Comparison of ENCODE assay signal across 16 cellular contexts in genomic region chr11:83671295-83671694, GRCh38.
DNase-seq lines count a peak whose midpoint lies in the region; ATAC-seq, FAIRE-seq and TF ChIP-seq lines count a peak whose summit lies in the region.
"Had no signal": no experiment of that assay in that cellular context is flagged by ENCODE, and none has a peak within 500 bp of the region (broad histone marks: within the 10 kb centered on the region; RNA-seq: fewer than 3 reads in every experiment).

No MANE protein-coding gene starts in this region.

- H3K9me1 ChIP-seq in IMR-90 (ENCODE audit: insufficient read depth, low read length) = no peaks in the 10 kb centered on the region

- no peak overlapping the region for H3K27ac Mint-ChIP-seq in Calu3 (ENCODE audit: unreplicated experiment)
- H3K27ac Mint-ChIP-seq: activated CD4-positive, alpha-beta memory T cell treated with anti-CD3 and anti-CD28 coated beads, Interleukin-2, amount 10 ng/mL, durations not matched to agents 7 days and 5 days; activated T-helper 2 cell treated with anti-CD3 and anti-CD28 coated beads, Interferon-gamma antibody, Interleukin-2, Interleukin-4, amounts not matched to agents 10 μg/mL and 5 μg/mL and 100 μg/mL, durations not matched to agents 14 hours and 24 hours and 36 hours had no signal

- H4K91ac ChIP-seq in IMR-90 (ENCODE audit: insufficient read depth, low read depth, low read length) = no peak overlapping the region

- no peak overlapping the region for H3K4me3 ChIP-seq in IMR-90 (ENCODE audit: insufficient read depth, low read depth, low read length)
- no peak overlapping the region for H3K4me3 ChIP-seq in liver (ENCODE audit: low read depth in 1 of 3, low read length in 3 of 3)
- H3K4me3 ChIP-seq in hepatocyte = no peak overlapping the region

- intact Hi-C loops in IMR-90 (cut with micrococcal nuclease) (loop anchor here (1.0 to 2.0 kb wide), 3 partner anchors 150 to 764 kb away; no protein-coding TSS in a partner anchor), Calu3 (cut with micrococcal nuclease; ENCODE audit: unreplicated experiment) (no loop called here)

- dilution Hi-C loops in IMR-90 (cut with HindIII; ENCODE audit: low sequenced_read_pairs, unreplicated experiment) = no loop called here

- H3K9me3 ChIP-seq in IMR-90 (ENCODE audit: control insufficient read depth, insufficient read depth, low read length) (no peaks in the 10 kb centered on the region), liver (ENCODE audit: control insufficient read depth in 4 of 4, low read length in 3 of 4) (no peaks in the 10 kb centered on the region), hepatocyte (ENCODE audit: low read depth) (no peaks in the 10 kb centered on the region)

- no peak overlapping the region for H4K5ac ChIP-seq in IMR-90 (ENCODE audit: low read depth, low read length)

- H2BK5ac ChIP-seq in IMR-90 (ENCODE audit: low read depth, low read length, poor library complexity, severe bottlenecking) = no peak overlapping the region

- no peak overlapping the region for H2BK120ac ChIP-seq in IMR-90 (ENCODE audit: low read depth, low read length)

- H3K56ac ChIP-seq in IMR-90 (ENCODE audit: extremely low read depth, insufficient read depth, low read length) = no peak overlapping the region

- H3K9ac ChIP-seq in IMR-90 (ENCODE audit: low read depth, low read length) = no peak overlapping the region
- no peak overlapping the region for H3K9ac ChIP-seq in liver (ENCODE audit: low read depth in 1 of 2, low read length in 2 of 2)

- no peaks in the 10 kb centered on the region for H3K36me3 ChIP-seq in IMR-90 (ENCODE audit: control insufficient read depth, insufficient read depth, low read length)
- no peaks in the 10 kb centered on the region for H3K36me3 ChIP-seq in liver (ENCODE audit: control insufficient read depth in 4 of 4, insufficient read depth in 3 of 4, low read depth in 1 of 4, low read length in 3 of 4)
- no peaks in the 10 kb centered on the region for H3K36me3 ChIP-seq in hepatocyte (replicated peaks; ENCODE audit: insufficient read depth, low read depth)

- in situ Hi-C loops in IMR-90 (cut with MboI; ENCODE audit: low sequenced_read_pairs) = no loop called here

- H3K4me3 Mint-ChIP-seq in Calu3 (ENCODE audit: low read depth, unreplicated experiment) = no peak overlapping the region
- H3K4me3 Mint-ChIP-seq: activated CD4-positive, alpha-beta memory T cell treated with anti-CD3 and anti-CD28 coated beads, Interleukin-2, amount 10 ng/mL, durations not matched to agents 7 days and 5 days had no signal

- no peak overlapping the region for H2BK20ac ChIP-seq in IMR-90 (ENCODE audit: low read depth, low read length)

- WGBS in IMR-90 (ENCODE audit: extremely low coverage in 2 of 2, insufficient read length in 1 of 2), 2 experiments = no CpG with 5 or more reads among the region's 2 CpGs
- 90% methylated on average over 2 of the region's 2 CpGs for WGBS in liver
- 94% methylated on average over 2 of the region's 2 CpGs for WGBS in hepatocyte (ENCODE audit: low lambda C conversion rate, missing lambda C conversion rate)

- no peaks in the 10 kb centered on the region for H3K79me1 ChIP-seq in IMR-90 (ENCODE audit: low read depth in 1 of 2, low read length in 2 of 2)

- no peak overlapping the region for H2AK5ac ChIP-seq in IMR-90 (ENCODE audit: low read depth, low read length)

- DNase-seq in D721Med (ENCODE audit: insufficient read length, low spot score) (no peak), IMR-90 (peak; percentile 4), RWPE1 (ENCODE audit: low spot score) (peak; percentile 4), Calu3 (no peak), hepatocyte (ENCODE audit: low spot score) (no peak)
- DNase-seq: activated CD4-positive, alpha-beta memory T cell treated with anti-CD3 and anti-CD28 coated beads, Interleukin-2, amount 10 ng/mL, durations not matched to agents 7 days and 5 days; anterior cingulate cortex; DMS 273 treated with DMSO at 0.1 percent for 48 hours; NCI-H2171; RPMI8226; T-helper 2 cell had no signal

- no peaks in the 10 kb centered on the region for H3K79me2 ChIP-seq in hepatocyte

- CTCF ChIA-PET in IMR-90 (lab: Yijun Ruan, JAX) = interaction anchor here (0.6 to 1.3 kb wide), 3 partner anchors 78 to 379 kb away, joined by 3 to 7 read pairs (median 3); no protein-coding TSS in a partner anchor
- CTCF ChIA-PET in RWPE1 (lab: Yijun Ruan, JAX) = interaction anchor here (0.9 to 1.1 kb wide), 3 partner anchors 10 to 379 kb away, joined by 3 to 9 read pairs (median 4); no protein-coding TSS in a partner anchor
- CTCF ChIA-PET in Calu3 (lab: Charles Lee) = interaction anchor here (1.1 kb wide), 1 partner anchor 378 kb away, joined by 4 read pairs; no protein-coding TSS in a partner anchor

- no peak for FAIRE-seq in D721Med (lab: Jason Lieb, UNC)
- FAIRE-seq: keratinocyte had no signal

- H2BK15ac ChIP-seq in IMR-90 (ENCODE audit: low read depth, low read length) = no peak overlapping the region

- POLR2A ChIA-PET in IMR-90 (lab: Charles Lee; ENCODE audit: unreplicated experiment) (no interaction called here), RWPE1 (lab: Yijun Ruan, JAX; ENCODE audit: low non-redundant PET) (no interaction called here)

- no peak overlapping the region for H4K8ac ChIP-seq in IMR-90 (ENCODE audit: low read depth in 2 of 2, low read length in 2 of 2)

- no peak overlapping the region for H3K14ac ChIP-seq in IMR-90 (replicated peaks; ENCODE audit: low read depth, low read length)

- no peak overlapping the region for H2AFZ ChIP-seq in IMR-90 (replicated peaks; ENCODE audit: low read length, poor library complexity)
- H2AFZ ChIP-seq in hepatocyte = no peak overlapping the region

- H3K4me1 ChIP-seq in IMR-90 (ENCODE audit: control insufficient read depth, insufficient read depth, low read length) (no peaks in the 10 kb centered on the region), liver (ENCODE audit: control insufficient read depth in 4 of 4, insufficient read depth in 4 of 4, low read length in 3 of 4) (no peaks in the 10 kb centered on the region), hepatocyte (ENCODE audit: insufficient read depth) (no peaks in the 10 kb centered on the region)

- BruUV-seq in IMR-90 (replicated peaks; lab: Mats Ljungman, UMichigan) (no TSS peak), Calu3 (replicated peaks; lab: Mats Ljungman, UMichigan) (no TSS peak)

- H3K9me3 Mint-ChIP-seq in Calu3 (ENCODE audit: low read depth, unreplicated experiment) = no peaks in the 10 kb centered on the region
- H3K9me3 Mint-ChIP-seq: activated CD4-positive, alpha-beta memory T cell treated with anti-CD3 and anti-CD28 coated beads, Interleukin-2, amount 10 ng/mL, durations not matched to agents 7 days and 5 days; activated T-helper 2 cell treated with anti-CD3 and anti-CD28 coated beads, Interferon-gamma antibody, Interleukin-2, Interleukin-4, amounts not matched to agents 10 μg/mL and 5 μg/mL and 100 μg/mL, durations not matched to agents 14 hours and 24 hours and 36 hours had no signal

- H3K27ac ChIP-seq in IMR-90 (ENCODE audit: insufficient read depth, low read length) (no peak overlapping the region), RWPE1 (no peak overlapping the region), liver (ENCODE audit: low read depth in 1 of 2, low read length in 2 of 2) (no peak overlapping the region), hepatocyte (no peak overlapping the region)

- no peak overlapping the region for H2AK9ac ChIP-seq in IMR-90 (replicated peaks; ENCODE audit: low read depth, low read length, poor library complexity)

- TF ChIP-seq CTCF in D721Med (IDR thresholded peaks at IDR 0.05; ENCODE audit: insufficient read depth, missing control alignments) = peak; percentile 56
- peak; percentile 37 for TF ChIP-seq CTCF in IMR-90 (conservative IDR thresholded peaks at IDR 0.05; ENCODE audit: low read depth, low read length)
- no peak for TF ChIP-seq CTCF in RWPE1 (conservative IDR thresholded peaks at IDR 0.05; ENCODE audit: low read depth)
- TF ChIP-seq CTCF in liver (IDR thresholded peaks at IDR 0.05; ENCODE audit: low read depth, low read length, missing input control) = peak; percentile 8
- TF ChIP-seq CTCF in Calu3 (IDR thresholded peaks at IDR 0.05; ENCODE audit: unreplicated experiment) = no peak
- no peak for TF ChIP-seq CTCF in hepatocyte (IDR thresholded peaks at IDR 0.05; ENCODE audit: poor library complexity)

- ATAC-seq in IMR-90 (ENCODE audit: low read depth) (peak; percentile 35; the same call in 1 of the 2 replicates), HG02840 (IDR thresholded peaks at IDR 0.05; ENCODE audit: low FRiP score, unreplicated experiment) (no peak), HG03354 (IDR thresholded peaks at IDR 0.05; ENCODE audit: poor library complexity, severe bottlenecking, unreplicated experiment) (no peak)

- no peak for TF ChIP-seq POLR2A in IMR-90 (IDR thresholded peaks at IDR 0.05; ENCODE audit: low read depth, low read length)

- no peak overlapping the region for H3K4ac ChIP-seq in IMR-90 (ENCODE audit: low read depth, low read length)

- no peaks in the 10 kb centered on the region for H3K36me3 Mint-ChIP-seq in Calu3 (ENCODE audit: insufficient read depth, unreplicated experiment)

- H3K27me3 ChIP-seq in IMR-90 (ENCODE audit: control insufficient read depth, insufficient read depth, low read length) = no peaks in the 10 kb centered on the region
- H3K27me3 ChIP-seq in liver (ENCODE audit: control insufficient read depth in 4 of 4, insufficient read depth in 4 of 4, low read length in 3 of 4) = no peaks in the 10 kb centered on the region
- no peaks in the 10 kb centered on the region for H3K27me3 ChIP-seq in hepatocyte

- TF ChIP-seq RAD21 in IMR-90 (IDR thresholded peaks at IDR 0.05; ENCODE audit: low read length) (peak; percentile 48), liver (IDR thresholded peaks at IDR 0.05) (peak; percentile 71 to 77)

- no peaks in the 10 kb centered on the region for H3K9me2 ChIP-seq in hepatocyte (replicated peaks; ENCODE audit: insufficient read depth)

- no peaks in the 10 kb centered on the region for H3K27me3 Mint-ChIP-seq in Calu3 (ENCODE audit: unreplicated experiment)
- H3K27me3 Mint-ChIP-seq: activated CD4-positive, alpha-beta memory T cell treated with anti-CD3 and anti-CD28 coated beads, Interleukin-2, amount 10 ng/mL, durations not matched to agents 7 days and 5 days had no signal

- no peaks in the 10 kb centered on the region for H3K4me1 Mint-ChIP-seq in Calu3 (ENCODE audit: low read depth, unreplicated experiment)
- H3K4me1 Mint-ChIP-seq: activated CD4-positive, alpha-beta memory T cell treated with anti-CD3 and anti-CD28 coated beads, Interleukin-2, amount 10 ng/mL, durations not matched to agents 7 days and 5 days had no signal

- H4K20me1 ChIP-seq in IMR-90 (ENCODE audit: insufficient read depth, low read length) = no peaks in the 10 kb centered on the region
- no peaks in the 10 kb centered on the region for H4K20me1 ChIP-seq in hepatocyte (ENCODE audit: insufficient read depth, poor library complexity, severe bottlenecking)

- H3K23ac ChIP-seq in IMR-90 (ENCODE audit: low read depth, low read length) = no peak overlapping the region

- H3K18ac ChIP-seq in IMR-90 (ENCODE audit: low read depth, low read length) = no peak overlapping the region

- no peak overlapping the region for H3K4me2 ChIP-seq in IMR-90 (ENCODE audit: low read depth, low read length)
- no peak overlapping the region for H3K4me2 ChIP-seq in hepatocyte

TF ChIP-seq in IMR-90, 13 proteins besides CTCF, POLR2A, EP300 and RAD21 (continues in another document):
- TF ChIP-seq SMC3 (IDR thresholded peaks at IDR 0.05; ENCODE audit: low read depth, low read length) = 0 out of 2 replicates have a peak, but pooled peaks have one; percentile 22

TF ChIP-seq in liver, 16 proteins besides CTCF, POLR2A, EP300 and RAD21 (continues in another document):
- no peak for TF ChIP-seq HNF4A (conservative IDR thresholded peaks at IDR 0.05)

Comparison
In these comparisons a context has a peak if more than half of its experiments do, and no peak if none do; other contexts are left out.
1. DNase-seq: peak in IMR-90 (single experiment) and RWPE1 (single experiment); none in D721Med (single experiment), Calu3 (single experiment) and hepatocyte (single experiment).
2. CTCF ChIP-seq: peak in D721Med (single experiment), IMR-90 (single experiment) and liver (single experiment); none in RWPE1 (single experiment), Calu3 (single experiment) and hepatocyte (single experiment).